Comparison of ENCODE assay signal across 8 cellular contexts in the genomic region with DNA sequence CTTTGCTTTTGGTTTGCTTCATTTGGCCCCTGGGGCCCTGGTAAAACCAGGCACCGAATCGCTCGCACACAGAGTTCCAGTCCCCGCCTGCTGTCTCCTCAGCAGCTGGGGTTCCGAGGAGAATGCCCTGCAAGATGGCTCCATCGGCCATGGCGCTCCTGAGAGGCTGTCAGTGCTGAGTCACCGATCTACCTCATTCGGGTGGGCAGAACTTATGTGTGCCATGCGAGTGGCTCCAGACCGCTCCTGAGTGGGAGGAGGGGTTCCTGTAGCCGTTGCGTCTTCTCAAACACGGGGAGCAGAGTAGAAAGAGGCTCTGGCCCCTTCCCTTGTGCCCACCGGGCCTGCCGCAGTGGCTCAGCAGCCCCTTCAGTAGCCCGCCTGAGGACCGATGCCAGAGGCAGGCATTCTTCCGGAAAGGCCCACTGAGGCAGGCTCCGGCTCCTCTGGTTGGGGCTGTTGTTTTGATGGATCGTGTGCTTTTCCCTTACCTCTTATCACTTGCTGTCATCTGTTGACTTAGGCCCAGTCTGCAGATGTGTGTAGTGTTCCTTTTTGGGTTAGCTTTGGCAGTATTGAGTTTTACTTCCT. TPM values are rescaled to one million over a fixed set of nuclear protein-coding genes. Genes with fewer than 3 reads are reported as not detected.
A peak's percentile ranks its signal among the peaks of the same experiment; 100 is the strongest.
DNase-seq lines count a peak whose midpoint lies in the region; ATAC-seq and TF ChIP-seq lines count a peak whose summit lies in the region.

No MANE protein-coding gene starts in this region.

- TF ChIP-seq CTCF in prostate gland (IDR thresholded peaks at IDR 0.05) (no peak), vagina (IDR thresholded peaks at IDR 0.05) (no peak)

- H3K4me1 ChIP-seq in prostate gland (replicated peaks) (peaks cover 3% of the 10 kb centered on the region), vagina (peaks cover 31% of the 10 kb centered on the region)

- H3K9me3 ChIP-seq in prostate gland, result no peaks in the 10 kb centered on the region
- no peaks in the 10 kb centered on the region for H3K9me3 ChIP-seq in vagina

- WGBS in prostate gland, result 8% methylated on average over 21 of the region's 21 CpGs

- peak; percentile 82 for DNase-seq in RPMI7951 (ENCODE audit: low read depth)
- DNase-seq in activated gamma-delta T cell treated with anti-CD3 and anti-CD28 coated beads, Interleukin-2, amount 50 U/mL, for 16 hours (ENCODE audit: low read depth), result peak; percentile 65
- peak; percentile 75 for DNase-seq in glomerular visceral epithelial cell (ENCODE audit: extremely low spot score)
- peak; percentile 33 for DNase-seq in prostate gland (ENCODE audit: low spot score)
- no peak for DNase-seq in vagina (ENCODE audit: extremely low spot score in 2 of 2)

- H3K27me3 ChIP-seq in prostate gland (replicated peaks; ENCODE audit: insufficient read depth), result no peaks in the 10 kb centered on the region
- no peaks in the 10 kb centered on the region for H3K27me3 ChIP-seq in vagina

- H3K36me3 ChIP-seq in prostate gland, result peaks cover 0 to 5% of the 10 kb centered on the region in 2 donors
- peaks cover 0 to 15% of the 10 kb centered on the region in 2 donors for H3K36me3 ChIP-seq in vagina

- TF ChIP-seq POLR2A in prostate gland (IDR thresholded peaks at IDR 0.05) (no peak), vagina (IDR thresholded peaks at IDR 0.05) (no peak)

- H3K27ac ChIP-seq in prostate gland, result peak overlapping the region; percentile 63 to 77
- peak overlapping the region; percentile 72 for H3K27ac ChIP-seq in vagina

- H3K4me3 ChIP-seq in prostate gland (peak overlapping the region; percentile 77 to 80), vagina (peak overlapping the region; percentile 87 to 89)

- ATAC-seq in GM18502 (IDR thresholded peaks at IDR 0.05; ENCODE audit: poor library complexity, unreplicated experiment) (peak; percentile 33), HG03066 (IDR thresholded peaks at IDR 0.05; ENCODE audit: low read depth, unreplicated experiment) (peak; percentile 30), GM21825 (IDR thresholded peaks at IDR 0.05; ENCODE audit: unreplicated experiment) (no peak)

- intact Hi-C loops in prostate gland (cut with DNase I), result no loop called here
- intact Hi-C loops in vagina (cut with DNase I), result loop anchor here (10.0 kb wide), 1 partner anchor 178 kb away; a partner anchor contains a TSS

RNA-seq across cellular contexts. Expression of a gene that starts 0.9 kb away (rescaled TPM):
- total RNA-seq in RPMI7951 (2014; rRNA removed; shearing (Covaris generic)), result 28.0 and 32.0 TPM in 2 replicates
- total RNA-seq in prostate gland, result 10 to 100 TPM; 40.2 to 72.9 TPM
- total RNA-seq in vagina, result 28.0 TPM

RNA-seq across cellular contexts. Expression of a gene that starts 6.2 kb away (rescaled TPM):
- 56.8 and 60.4 TPM in 2 replicates for total RNA-seq in RPMI7951 (2014; rRNA removed; shearing (Covaris generic))
- 10 to 100 TPM; 23.3 to 33.3 TPM for total RNA-seq in prostate gland
- total RNA-seq in vagina, result 25.3 TPM

RNA-seq across cellular contexts. Expression of a gene that starts 15.3 kb away (rescaled TPM):
- total RNA-seq in RPMI7951 (2014; rRNA removed; shearing (Covaris generic)), result 12.6 and 13.2 TPM in 2 replicates
- 100 to 1,000 TPM in 1 of 2 donors, 10 to 100 TPM in 1; 35.6 to 108 TPM for total RNA-seq in prostate gland
- total RNA-seq in vagina, result 39.8 TPM

RNA-seq across cellular contexts. Expression of a gene that starts 22.9 kb away (rescaled TPM):
- total RNA-seq in RPMI7951 (2014; rRNA removed; shearing (Covaris generic)), result not detected in 2 replicates
- total RNA-seq in prostate gland (1 to 10 TPM in 1 of 2 donors, not detected in 1; 3.0 TPM), vagina (not detected)

RNA-seq across cellular contexts. Expression of a gene that starts 46.2 kb away (rescaled TPM):
- total RNA-seq in RPMI7951 (2014; rRNA removed; shearing (Covaris generic)), result not detected in 2 replicates
- total RNA-seq in prostate gland, result not detected
- total RNA-seq in vagina, result not detected

Comparison
In these comparisons a context has a peak if more than half of its experiments do, and no peak if none do; other contexts are left out.
1. DNase-seq: peak in RPMI7951 (single experiment), activated gamma-delta T cell treated with anti-CD3 and anti-CD28 coated beads, Interleukin-2, amount 50 U/mL, for 16 hours (single experiment), glomerular visceral epithelial cell (single experiment) and prostate gland (single experiment); none in vagina (0 of 2).